ENCODE assay signal across 1 cellular context in the genomic region with DNA sequence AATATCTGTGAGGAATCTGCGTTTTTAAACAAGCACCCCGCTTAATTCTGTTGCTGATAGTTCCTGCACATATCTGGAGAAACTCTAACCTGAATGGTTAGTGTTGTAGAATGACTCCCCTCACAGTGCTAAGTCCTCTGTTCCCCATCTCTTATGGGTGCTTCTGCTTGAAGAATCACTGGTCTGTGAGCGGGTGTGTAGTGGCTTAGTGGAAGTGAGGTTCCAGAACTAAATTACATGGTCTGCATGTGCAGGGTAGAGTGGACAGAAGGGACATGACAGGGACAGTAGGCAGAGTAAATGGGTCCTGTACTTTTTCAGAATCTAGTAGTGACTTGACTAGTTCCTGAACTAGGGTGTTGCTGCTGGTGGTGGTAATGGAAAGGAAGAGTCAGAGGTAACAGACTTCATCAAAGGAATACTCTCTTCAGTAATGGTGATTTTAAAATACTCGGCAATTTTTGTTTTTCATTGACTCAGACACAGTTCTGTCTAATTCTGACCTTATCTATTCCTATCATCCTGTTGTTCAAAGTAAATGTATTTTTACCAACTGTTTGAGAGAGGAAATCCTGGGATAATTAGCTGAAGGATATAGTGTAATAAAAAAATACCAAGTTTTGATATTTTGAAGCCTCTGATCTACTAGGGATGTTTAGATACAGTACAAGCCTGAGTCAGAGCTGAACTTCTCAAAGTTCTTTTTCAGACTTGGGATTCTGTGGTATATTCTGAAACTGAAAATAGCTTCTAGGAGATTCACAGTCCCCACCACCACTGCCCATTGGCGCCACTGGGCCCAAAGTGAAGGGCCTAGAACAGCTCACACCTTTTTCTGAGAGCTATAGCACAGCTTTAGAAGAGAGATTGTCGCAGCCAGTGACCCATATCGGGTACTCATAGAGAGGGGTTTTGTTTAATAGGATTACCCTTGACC.
TF ChIP-seq lines count a peak whose summit lies in the region.

No MANE protein-coding gene starts in this region.

TF ChIP-seq in WTC11, 78 proteins besides CTCF, POLR2A, EP300 and RAD21 (continued from another document):
- TF ChIP-seq NFE2L1 (CRISPR knock-in tag; IDR thresholded peaks at IDR 0.05) (no peak), SMAD4 (CRISPR knock-in tag; IDR thresholded peaks at IDR 0.05) (no peak), FOXP1 (CRISPR knock-in tag; IDR thresholded peaks at IDR 0.05; ENCODE audit: borderline replicate concordance) (no peak), FOXK1 (CRISPR knock-in tag; IDR thresholded peaks at IDR 0.05) (no peak), RORB (CRISPR knock-in tag; IDR thresholded peaks at IDR 0.05) (no peak), ELF4 (CRISPR knock-in tag; IDR thresholded peaks at IDR 0.05; ENCODE audit: low read depth) (no peak), OVOL2 (CRISPR knock-in tag; IDR thresholded peaks at IDR 0.05; ENCODE audit: borderline replicate concordance) (no peak), NR1H2 (CRISPR knock-in tag; IDR thresholded peaks at IDR 0.05) (no peak)
- TF ChIP-seq, protein P1, sequence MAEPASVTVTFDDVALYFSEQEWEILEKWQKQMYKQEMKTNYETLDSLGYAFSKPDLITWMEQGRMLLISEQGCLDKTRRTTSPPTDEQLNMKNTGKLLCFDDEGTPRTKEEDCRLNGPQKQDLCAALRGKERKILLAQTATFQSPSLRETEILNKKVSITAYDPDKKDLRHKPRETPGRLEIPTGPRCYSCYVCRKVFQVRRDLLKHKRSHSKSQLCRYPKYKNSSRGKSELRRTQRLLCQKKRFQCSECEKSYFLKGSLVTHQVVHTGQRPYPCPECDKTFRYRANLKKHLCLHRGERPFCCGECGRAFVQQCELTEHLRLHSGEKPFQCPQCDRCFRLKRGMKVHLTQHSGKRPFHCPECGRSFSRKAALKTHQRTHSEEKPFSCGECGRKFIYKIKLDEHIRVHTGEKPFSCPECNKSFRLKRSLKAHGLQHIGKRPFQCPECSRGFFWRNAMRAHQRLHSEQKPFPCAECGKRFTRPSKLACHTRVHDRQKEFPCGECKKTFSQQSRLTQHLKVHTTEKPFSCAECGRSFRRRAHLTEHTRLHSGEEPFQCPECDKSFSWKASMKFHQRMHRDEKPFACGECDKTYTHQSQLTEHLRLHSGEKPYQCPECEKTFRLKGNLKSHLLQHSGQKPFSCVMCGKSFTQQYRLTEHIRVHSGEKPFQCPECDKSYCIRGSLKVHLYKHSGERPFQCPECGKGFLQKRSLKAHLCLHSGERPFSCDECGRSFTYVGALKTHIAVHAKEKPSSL (CRISPR knock-in tag; conservative IDR thresholded peaks at IDR 0.05), result no peak
- TF ChIP-seq, protein P2, sequence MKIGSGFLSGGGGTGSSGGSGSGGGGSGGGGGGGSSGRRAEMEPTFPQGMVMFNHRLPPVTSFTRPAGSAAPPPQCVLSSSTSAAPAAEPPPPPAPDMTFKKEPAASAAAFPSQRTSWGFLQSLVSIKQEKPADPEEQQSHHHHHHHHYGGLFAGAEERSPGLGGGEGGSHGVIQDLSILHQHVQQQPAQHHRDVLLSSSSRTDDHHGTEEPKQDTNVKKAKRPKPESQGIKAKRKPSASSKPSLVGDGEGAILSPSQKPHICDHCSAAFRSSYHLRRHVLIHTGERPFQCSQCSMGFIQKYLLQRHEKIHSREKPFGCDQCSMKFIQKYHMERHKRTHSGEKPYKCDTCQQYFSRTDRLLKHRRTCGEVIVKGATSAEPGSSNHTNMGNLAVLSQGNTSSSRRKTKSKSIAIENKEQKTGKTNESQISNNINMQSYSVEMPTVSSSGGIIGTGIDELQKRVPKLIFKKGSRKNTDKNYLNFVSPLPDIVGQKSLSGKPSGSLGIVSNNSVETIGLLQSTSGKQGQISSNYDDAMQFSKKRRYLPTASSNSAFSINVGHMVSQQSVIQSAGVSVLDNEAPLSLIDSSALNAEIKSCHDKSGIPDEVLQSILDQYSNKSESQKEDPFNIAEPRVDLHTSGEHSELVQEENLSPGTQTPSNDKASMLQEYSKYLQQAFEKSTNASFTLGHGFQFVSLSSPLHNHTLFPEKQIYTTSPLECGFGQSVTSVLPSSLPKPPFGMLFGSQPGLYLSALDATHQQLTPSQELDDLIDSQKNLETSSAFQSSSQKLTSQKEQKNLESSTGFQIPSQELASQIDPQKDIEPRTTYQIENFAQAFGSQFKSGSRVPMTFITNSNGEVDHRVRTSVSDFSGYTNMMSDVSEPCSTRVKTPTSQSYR (CRISPR knock-in tag; IDR thresholded peaks at IDR 0.05), result no peak
